In the genomic region with DNA sequence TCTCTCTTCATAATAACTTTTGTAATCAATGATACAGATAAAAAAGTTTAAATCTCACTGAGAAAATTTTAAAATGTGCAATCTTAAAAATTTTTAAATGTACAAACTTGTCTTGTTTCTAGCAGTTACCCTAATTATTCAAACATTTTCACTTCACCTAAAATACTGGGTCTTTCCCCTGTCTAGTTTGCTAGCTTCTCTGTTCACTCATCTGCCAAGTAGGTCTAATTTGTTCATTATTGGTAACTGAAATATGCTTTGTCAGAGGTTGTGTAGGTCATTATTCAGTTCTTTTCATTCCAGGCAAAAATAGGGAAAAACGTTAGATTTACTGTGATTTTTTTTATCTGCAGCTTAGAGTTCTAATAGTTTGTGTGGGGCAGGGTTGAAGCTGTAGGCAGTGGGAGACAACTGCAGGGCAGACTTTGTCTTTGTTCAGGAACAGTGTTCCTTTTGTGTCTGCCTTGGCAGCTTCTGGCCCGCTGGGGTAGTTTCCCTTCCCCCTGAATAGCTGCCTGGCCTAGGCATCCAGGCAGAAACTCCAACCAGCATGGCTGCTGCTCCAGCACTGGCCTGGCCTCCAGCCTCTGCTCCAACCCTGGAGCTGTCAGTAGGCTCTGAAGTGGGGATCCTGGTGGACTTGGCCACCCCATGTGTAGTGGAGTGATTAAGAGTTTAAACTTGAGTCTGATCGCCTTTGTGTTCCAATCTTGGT, we compare ENCODE assay signal across 10 cellular contexts. TPM values are rescaled to one million over a fixed set of nuclear protein-coding genes. Genes with fewer than 3 reads are reported as not detected.
DNase-seq lines count a peak whose midpoint lies in the region; ATAC-seq and TF ChIP-seq lines count a peak whose summit lies in the region.
"Had no signal": no experiment of that assay in that cellular context is flagged by ENCODE, and none has a peak within 500 bp of the region (broad histone marks: within the 10 kb centered on the region; RNA-seq: fewer than 3 reads in every experiment).

No MANE protein-coding gene starts in this region.

- H3K4me3 Mint-ChIP-seq in HFFc6, result peak overlapping the region; percentile 26
- H3K4me3 Mint-ChIP-seq: activated naive CD8-positive, alpha-beta T cell treated with anti-CD3 and anti-CD28 coated beads for 36 hours had no signal

- H3K27ac Mint-ChIP-seq in HFFc6, result peak overlapping the region; percentile 72
- H3K27ac Mint-ChIP-seq: activated naive CD8-positive, alpha-beta T cell treated with anti-CD3 and anti-CD28 coated beads for 36 hours had no signal

- no peak for TF ChIP-seq CTCF in HFFc6 (IDR thresholded peaks at IDR 0.05)

- H3K36me3 Mint-ChIP-seq in HFFc6 (ENCODE audit: low read depth), result peaks cover 8% of the 10 kb centered on the region; the same call in 1 of the 2 replicates

- peaks cover 2% of the 10 kb centered on the region for H3K27me3 Mint-ChIP-seq in HFFc6 (ENCODE audit: insufficient read depth)
- H3K27me3 Mint-ChIP-seq: activated naive CD8-positive, alpha-beta T cell treated with anti-CD3 and anti-CD28 coated beads for 36 hours had no signal

- H3K9me3 ChIP-seq in skeletal muscle satellite cell (replicated peaks; ENCODE audit: low read length), result no peaks in the 10 kb centered on the region

- peak overlapping the region; percentile 28 for H3K4me3 ChIP-seq in skeletal muscle satellite cell (ENCODE audit: low read length)

- ATAC-seq in GM18907 (IDR thresholded peaks at IDR 0.05; ENCODE audit: unreplicated experiment) (no peak), GM21619 (IDR thresholded peaks at IDR 0.05; ENCODE audit: unreplicated experiment) (no peak)

- H3K4me2 ChIP-seq in skeletal muscle satellite cell (ENCODE audit: low read length), result peak overlapping the region; percentile 73

- H3K4me1 ChIP-seq in skeletal muscle satellite cell (ENCODE audit: control insufficient read depth, insufficient read depth, low read length), result peaks cover 87% of the 10 kb centered on the region

- DNase-seq in HFFc6 (no peak), islet precursor cell (peak; percentile 87), CD1c-positive myeloid dendritic cell (ENCODE audit: extremely low spot score) (no peak)
- no peak for DNase-seq in activated CD8-positive, alpha-beta memory T cell treated with anti-CD3 and anti-CD28 coated beads, Interleukin-2, amount 50 U/mL, for 48 hours
- DNase-seq: activated naive CD8-positive, alpha-beta T cell treated with anti-CD3 and anti-CD28 coated beads for 36 hours; stimulated activated CD4-positive, alpha-beta T cell treated with anti-CD3 and anti-CD28 coated beads, Interleukin-15, amount 100 ng/mL, for 24 hours had no signal

- no peaks in the 10 kb centered on the region for H3K27me3 ChIP-seq in skeletal muscle satellite cell (ENCODE audit: control insufficient read depth, insufficient read depth, low read length)

- no peaks in the 10 kb centered on the region for H3K9me3 Mint-ChIP-seq in HFFc6

- peak overlapping the region; percentile 63 for H3K9ac ChIP-seq in skeletal muscle satellite cell (ENCODE audit: low read depth, low read length)

- H3K27ac ChIP-seq in angular gyrus (ENCODE audit: low read depth, low read length), result peak overlapping the region; percentile 88

- H3K4me1 Mint-ChIP-seq in HFFc6 (ENCODE audit: low read depth), result peaks cover 91% of the 10 kb centered on the region

- no peaks in the 10 kb centered on the region for H3K36me3 ChIP-seq in skeletal muscle satellite cell (ENCODE audit: insufficient read depth, low read length)

RNA-seq across cellular contexts. Expression of gene WDFY2, which starts 48.5 kb away (rescaled TPM):
- 10 to 100 TPM; 11.4 to 15.7 (median 13.4) TPM for total RNA-seq in HFFc6 (2021; fragmentation: NEBNext Ultra II Directional; extraction: Animal tissue kit (Norgen Biotek cat#: 25700))
- total RNA-seq in skeletal muscle satellite cell (2012; rRNA removed), result 11.4 and 13.4 TPM in 2 replicates
